ENCODE assay signal across 24 cellular contexts in genomic region chr12:51621155-51621922, GRCh38. TPM values are rescaled to one million over a fixed set of nuclear protein-coding genes. Genes with fewer than 3 reads are reported as not detected.
DNase-seq lines count a peak whose midpoint lies in the region; ATAC-seq and TF ChIP-seq lines count a peak whose summit lies in the region.
"Had no signal": no experiment of that assay in that cellular context is flagged by ENCODE, and none has a peak within 500 bp of the region (broad histone marks: within the 10 kb centered on the region; RNA-seq: fewer than 3 reads in every experiment).

No MANE protein-coding gene starts in this region.

- ATAC-seq in GM19395 (IDR thresholded peaks at IDR 0.05; ENCODE audit: unreplicated experiment) = no peak
- ATAC-seq: foreskin keratinocyte; left lung; stimulated activated naive CD8-positive, alpha-beta T cell treated with anti-CD3 and anti-CD28 coated beads, Interleukin-15, amount 100 ng/mL, for 72 hours had no signal

- DNase-seq in EL (peak; percentile 71), RPMI7951 (ENCODE audit: low read depth) (peak; percentile 7), fibroblast of peridontal ligament (ENCODE audit: extremely low read depth) (peak; percentile 56), osteoblast (ENCODE audit: insufficient read length, low spot score, missing footprints) (no peak), NCI-H2029 treated with DMSO at 0.1 percent for 48 hours (lab: John Stamatoyannopoulos, UW) (no peak), A673 (ENCODE audit: low spot score) (no peak), esophagus squamous epithelium (lab: John Stamatoyannopoulos, UW) (no peak)
- DNase-seq: activated CD4-positive, alpha-beta memory T cell treated with anti-CD3 and anti-CD28 coated beads, Interleukin-2, amount 10 ng/mL, durations not matched to agents 7 days and 5 days; activated naive CD4-positive, alpha-beta T cell treated with Interleukin-2 at 50 U/mL for 16 hours; activated T-cell treated with anti-CD3 and anti-CD28 coated beads, Interleukin-2, amount 50 U/mL, for 1 hour; aorta; BE2C; endodermal cell; foreskin keratinocyte; left lung; MM.1S; NCI-H187 treated with DMSO at 0.1 percent for 48 hours; NCI-H446; NK-92 treated with Interleukin-12 subunit alpha and Interleukin-12 subunit beta, amount 100 ng/mL, for 24 hours; nucleus accumbens; stimulated activated CD4-positive, alpha-beta T cell treated with anti-CD3 and anti-CD28 coated beads, Interleukin-2, amount 100 ng/mL, for 24 hours; stimulated activated naive CD8-positive, alpha-beta T cell treated with anti-CD3 and anti-CD28 coated beads, Interleukin-15, amount 100 ng/mL, for 72 hours; T-helper 1 cell had no signal

- H3K27me3 ChIP-seq in osteoblast (ENCODE audit: insufficient read depth, low read length) (no peaks in the 10 kb centered on the region), A673 (replicated peaks; ENCODE audit: insufficient read depth, low read depth, low read length, poor library complexity) (no peaks in the 10 kb centered on the region), esophagus squamous epithelium (peaks cover 0 to 7% (median 0%) of the 10 kb centered on the region in 4 donors)
- H3K27me3 ChIP-seq: BE2C, foreskin keratinocyte had no signal

- TF ChIP-seq CTCF in osteoblast (IDR thresholded peaks at IDR 0.05; ENCODE audit: extremely low read depth, low read depth, low read length) = no peak
- no peak for TF ChIP-seq CTCF in A673 (conservative IDR thresholded peaks at IDR 0.05; ENCODE audit: low read depth, low read length)
- no peak for TF ChIP-seq CTCF in esophagus squamous epithelium (IDR thresholded peaks at IDR 0.05)

- peaks cover 46% of the 10 kb centered on the region for H3K4me1 ChIP-seq in osteoblast (ENCODE audit: insufficient read depth, low read length)
- peaks cover 8% of the 10 kb centered on the region for H3K4me1 ChIP-seq in A673 (ENCODE audit: insufficient read depth, low read length, poor library complexity, severe bottlenecking)
- H3K4me1 ChIP-seq in esophagus squamous epithelium = no peaks in the 10 kb centered on the region
- H3K4me1 ChIP-seq: BE2C, foreskin keratinocyte, left lung had no signal

- TF ChIP-seq POLR2A in esophagus squamous epithelium (IDR thresholded peaks at IDR 0.05) = no peak

- no TSS peak for BruUV-seq in A673 (replicated peaks; lab: Mats Ljungman, UMichigan)

- no peak overlapping the region for H2AFZ ChIP-seq in osteoblast (ENCODE audit: low read length)

- H3K4me3 ChIP-seq in osteoblast (ENCODE audit: insufficient read depth, low read length) (no peak overlapping the region), A673 (ENCODE audit: low read depth, low read length, poor library complexity, severe bottlenecking) (no peak overlapping the region), esophagus squamous epithelium (no peak overlapping the region)
- H3K4me3 ChIP-seq: left lung had no signal

- H3K9me3 ChIP-seq in osteoblast (ENCODE audit: low read depth, low read length) (no peaks in the 10 kb centered on the region), A673 (ENCODE audit: low read depth, low read length, poor library complexity, severe bottlenecking) (peaks cover 3% of the 10 kb centered on the region), esophagus squamous epithelium (no peaks in the 10 kb centered on the region)
- H3K9me3 ChIP-seq: BE2C, left lung had no signal

- POLR2A ChIA-PET in A673 (lab: Charles Lee; ENCODE audit: low non-redundant PET) = no interaction called here

- 57 to 61% methylated on average over 7 of the region's 7 CpGs for WGBS in esophagus squamous epithelium, 2 donors

- CTCF ChIA-PET in A673 (lab: Charles Lee) = no interaction called here

- H3K27ac ChIP-seq in osteoblast (ENCODE audit: low read depth, low read length) (peak overlapping the region; percentile 73), A673 (ENCODE audit: low read depth, low read length, poor library complexity, severe bottlenecking) (no peak overlapping the region), esophagus squamous epithelium (no peak overlapping the region)
- H3K27ac ChIP-seq: foreskin keratinocyte, left lung had no signal

- H3K36me3 ChIP-seq in osteoblast (ENCODE audit: insufficient read depth, low read length) = no peaks in the 10 kb centered on the region
- no peaks in the 10 kb centered on the region for H3K36me3 ChIP-seq in A673 (ENCODE audit: insufficient read depth, low read length, poor library complexity, severe bottlenecking)
- no peaks in the 10 kb centered on the region for H3K36me3 ChIP-seq in esophagus squamous epithelium
- H3K36me3 ChIP-seq: BE2C, left lung had no signal

- peaks cover 71% of the 10 kb centered on the region for H3K79me2 ChIP-seq in osteoblast (ENCODE audit: insufficient read depth, low read length)

- intact Hi-C loops in A673 (cut with micrococcal nuclease; ENCODE audit: unreplicated experiment) (no loop called here), esophagus squamous epithelium (cut with DNase I) (no loop called here)

- H3K4me2 ChIP-seq in osteoblast (ENCODE audit: insufficient read depth, low read length) = peak overlapping the region; percentile 12

- H4K20me1 ChIP-seq in osteoblast (ENCODE audit: insufficient read depth, low read length) = peaks cover 29% of the 10 kb centered on the region

RNA-seq across cellular contexts. Expression of gene SCN8A, which starts 30.3 kb away (rescaled TPM):
- 0.29 and 0.60 TPM in 2 replicates for total RNA-seq in RPMI7951 (2014; rRNA removed; shearing (Covaris generic))
- total RNA-seq in osteoblast (24.5 and 26.4 TPM in 2 replicates), A673 (2021) (5.4 and 5.5 TPM in 2 replicates), esophagus squamous epithelium (1 to 10 TPM in 1 of 4 donors, under 1 TPM in 3; 0.11 to 1.1 (median 0.40) TPM)

Comparison
In these comparisons a context has a peak if more than half of its experiments do, and no peak if none do; other contexts are left out.
1. DNase-seq: peak in EL (single experiment), RPMI7951 (single experiment) and fibroblast of peridontal ligament (single experiment); none in osteoblast (single experiment), NCI-H2029 treated with DMSO at 0.1 percent for 48 hours (single experiment), A673 (single experiment) and esophagus squamous epithelium (single experiment).